In genomic region chr7:20193242-20193777, GRCh38 we compare ENCODE assay signal across 13 cellular contexts. TPM values are rescaled to one million over a fixed set of nuclear protein-coding genes. Genes with fewer than 3 reads are reported as not detected.
A peak's percentile ranks its signal among the peaks of the same experiment; 100 is the strongest.
DNase-seq lines count a peak whose midpoint lies in the region; ATAC-seq and TF ChIP-seq lines count a peak whose summit lies in the region.
"Had no signal": no experiment of that assay in that cellular context is flagged by ENCODE, and none has a peak within 500 bp of the region (broad histone marks: within the 10 kb centered on the region; RNA-seq: fewer than 3 reads in every experiment).

No MANE protein-coding gene starts in this region.

- H3K9me3 ChIP-seq in CD4-positive, alpha-beta T cell (ENCODE audit: control insufficient read depth, low read length): no peaks in the 10 kb centered on the region

- no peak overlapping the region for H3K27ac ChIP-seq in CD4-positive, alpha-beta T cell (ENCODE audit: low read depth, low read length)
- H3K27ac ChIP-seq: foreskin keratinocyte had no signal

- DNase-seq in fibroblast of pulmonary artery (ENCODE audit: low read depth) (peak; percentile 52), SKM-1 (lab: John Stamatoyannopoulos, UW; ENCODE audit: unreplicated experiment) (no peak), ecto neural progenitor cell (ENCODE audit: low spot score) (no peak)
- DNase-seq in stimulated activated CD4-positive, alpha-beta T cell treated with anti-CD3 and anti-CD28 coated beads, Interleukin-2, amount 100 ng/mL, for 24 hours: no peak
- DNase-seq in CD4-positive, alpha-beta T cell: no peak
- DNase-seq: activated CD4-positive, CD25-positive, alpha-beta regulatory T cell treated with anti-CD3 and anti-CD28 coated beads, Interleukin-2, amount 50 U/mL, for 72 hours; aorta; DMS53; foreskin keratinocyte; NCI-H526 had no signal

- peaks cover 5% of the 10 kb centered on the region for H3K9me3 Mint-ChIP-seq in CD4-positive, alpha-beta T cell

- no peaks in the 10 kb centered on the region for H3K27me3 Mint-ChIP-seq in CD4-positive, alpha-beta T cell

- intact Hi-C loops in CD4-positive, alpha-beta T cell (cut with DNase I, micrococcal nuclease): no loop called here

- CTCF ChIA-PET in CD4-positive, alpha-beta T cell (lab: Charles Lee): no interaction called here

- H3K27ac Mint-ChIP-seq in CD4-positive, alpha-beta T cell: no peak overlapping the region

- no peaks in the 10 kb centered on the region for H3K36me3 Mint-ChIP-seq in CD4-positive, alpha-beta T cell (ENCODE audit: low read depth)

- ATAC-seq in GM18519 (IDR thresholded peaks at IDR 0.05; ENCODE audit: low FRiP score, unreplicated experiment) (peak; percentile 75), GM21717 (IDR thresholded peaks at IDR 0.05; ENCODE audit: unreplicated experiment) (peak; percentile 75), HG03354 (IDR thresholded peaks at IDR 0.05; ENCODE audit: poor library complexity, severe bottlenecking, unreplicated experiment) (peak; percentile 79)
- no peak for ATAC-seq in CD4-positive, alpha-beta T cell (ENCODE audit: poor library complexity)
- ATAC-seq: foreskin keratinocyte had no signal

- H3K4me1 Mint-ChIP-seq in CD4-positive, alpha-beta T cell (ENCODE audit: low read depth): no peaks in the 10 kb centered on the region

- H3K27me3 ChIP-seq in CD4-positive, alpha-beta T cell (ENCODE audit: control insufficient read depth, insufficient read depth, low read length): no peaks in the 10 kb centered on the region
- H3K27me3 ChIP-seq: foreskin keratinocyte had no signal

- POLR2A ChIA-PET in CD4-positive, alpha-beta T cell (lab: Charles Lee): no interaction called here

- TF ChIP-seq CTCF in fibroblast of pulmonary artery (IDR thresholded peaks at IDR 0.05; ENCODE audit: low read length, missing control alignments): no peak
- no peak for TF ChIP-seq CTCF in CD4-positive, alpha-beta T cell (IDR thresholded peaks at IDR 0.05)

- no peak overlapping the region for H3K4me3 ChIP-seq in fibroblast of pulmonary artery (replicated peaks; ENCODE audit: low read depth, low read length)

- H3K4me3 Mint-ChIP-seq in CD4-positive, alpha-beta T cell: no peak overlapping the region

RNA-seq across cellular contexts. Expression of gene MACC1, which starts 23.9 kb away (rescaled TPM):
- under 1 TPM; 0.05 to 0.14 TPM for total RNA-seq in CD4-positive, alpha-beta T cell
